ENCODE assay signal across 15 cellular contexts in the genomic region with DNA sequence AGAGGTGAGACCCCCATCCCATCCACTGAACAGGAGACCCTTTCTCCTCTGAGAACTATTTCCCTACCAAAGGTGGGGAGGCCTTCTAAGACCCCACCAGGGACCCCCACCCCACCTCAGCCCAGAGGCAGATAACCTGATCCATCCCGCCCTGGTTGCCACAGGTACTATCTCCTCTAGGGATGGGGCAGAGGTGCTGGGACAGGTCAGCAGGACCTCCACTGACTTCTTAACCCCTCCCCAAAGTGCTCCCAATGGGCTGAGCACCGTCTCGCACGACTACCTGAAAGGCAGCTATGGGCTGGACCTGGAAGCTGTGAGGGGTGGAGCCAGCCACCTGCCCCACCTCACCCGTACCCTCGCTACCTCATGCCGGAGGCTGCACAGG. TPM values are rescaled to one million over a fixed set of nuclear protein-coding genes. Genes with fewer than 3 reads are reported as not detected.
"Had no signal": no experiment of that assay in that cellular context is flagged by ENCODE, and none has a peak within 500 bp of the region (broad histone marks: within the 10 kb centered on the region; RNA-seq: fewer than 3 reads in every experiment).

No MANE protein-coding gene starts in this region.

- ATAC-seq: activated CD8-positive, alpha-beta T cell treated with anti-CD3 and anti-CD28 coated beads for 36 hours; body of pancreas; left lung had no signal

- H3K27ac Mint-ChIP-seq: activated CD8-positive, alpha-beta T cell treated with anti-CD3 and anti-CD28 coated beads for 36 hours; activated T-helper 1 cell treated with anti-CD3 and anti-CD28 coated beads, Interleukin-12 subunit alpha, Interleukin-12 subunit beta, Interleukin-2, Interleukin-4 antibody, amounts not matched to agents 30 ng/mL and 10 ng/mL and 1 ng/mL, durations not matched to agents 14 hours and 24 hours and 36 hours; neural progenitor cell; T-helper 2 cell treated with Interferon-gamma antibody and Interleukin-4, amounts not matched to agents 5 μg/mL and 100 μg/mL, for 36 hours had no signal

- H3K4me3 Mint-ChIP-seq: activated CD8-positive, alpha-beta T cell treated with anti-CD3 and anti-CD28 coated beads for 36 hours; activated T-helper 1 cell treated with anti-CD3 and anti-CD28 coated beads, Interleukin-12 subunit alpha, Interleukin-12 subunit beta, Interleukin-2, Interleukin-4 antibody, amounts not matched to agents 30 ng/mL and 10 ng/mL and 1 ng/mL, durations not matched to agents 14 hours and 24 hours and 36 hours; central memory CD8-positive, alpha-beta T cell; neural progenitor cell; T-helper 2 cell treated with Interferon-gamma antibody and Interleukin-4, amounts not matched to agents 5 μg/mL and 100 μg/mL, for 36 hours had no signal

- H3K9me3 Mint-ChIP-seq: activated CD8-positive, alpha-beta T cell treated with anti-CD3 and anti-CD28 coated beads for 36 hours; activated T-helper 1 cell treated with anti-CD3 and anti-CD28 coated beads, Interleukin-12 subunit alpha, Interleukin-12 subunit beta, Interleukin-2, Interleukin-4 antibody, amounts not matched to agents 30 ng/mL and 10 ng/mL and 1 ng/mL, durations not matched to agents 14 hours and 24 hours and 36 hours; central memory CD8-positive, alpha-beta T cell; neural progenitor cell; T-helper 2 cell treated with Interferon-gamma antibody and Interleukin-4, amounts not matched to agents 5 μg/mL and 100 μg/mL, for 36 hours had no signal

- H3K27me3 Mint-ChIP-seq: activated CD8-positive, alpha-beta T cell treated with anti-CD3 and anti-CD28 coated beads for 36 hours; central memory CD8-positive, alpha-beta T cell had no signal

- DNase-seq: activated CD4-positive, CD25-positive, alpha-beta regulatory T cell treated with anti-CD3 and anti-CD28 coated beads, Interleukin-2, amount 50 U/mL, for 72 hours; activated CD8-positive, alpha-beta T cell treated with anti-CD3 and anti-CD28 coated beads for 36 hours; activated naive CD4-positive, alpha-beta T cell treated with anti-CD3 and anti-CD28 coated beads, Interleukin-2, amount 50 U/mL, for 16 hours; left lung; mesenchymal stem cell; SJCRH30; transverse colon had no signal

RNA-seq across cellular contexts. Expression of a gene that starts 12.2 kb away (rescaled TPM):
- total RNA-seq: activated CD8-positive, alpha-beta T cell treated with anti-CD3 and anti-CD28 coated beads for 36 hours; activated T-helper 1 cell treated with anti-CD3 and anti-CD28 coated beads, Interleukin-12 subunit alpha, Interleukin-12 subunit beta, Interleukin-2, Interleukin-4 antibody, amounts not matched to agents 30 ng/mL and 10 ng/mL and 1 ng/mL, durations not matched to agents 14 hours and 24 hours and 36 hours; dermis blood vessel endothelial cell; fibroblast of villous mesenchyme; SJCRH30 had no signal

RNA-seq across cellular contexts. Expression of a gene that starts 15.1 kb away (rescaled TPM):
- total RNA-seq: activated CD8-positive, alpha-beta T cell treated with anti-CD3 and anti-CD28 coated beads for 36 hours; activated T-helper 1 cell treated with anti-CD3 and anti-CD28 coated beads, Interleukin-12 subunit alpha, Interleukin-12 subunit beta, Interleukin-2, Interleukin-4 antibody, amounts not matched to agents 30 ng/mL and 10 ng/mL and 1 ng/mL, durations not matched to agents 14 hours and 24 hours and 36 hours; body of pancreas; dermis blood vessel endothelial cell; fibroblast of villous mesenchyme; left lung; SJCRH30; skeletal muscle tissue had no signal

RNA-seq across cellular contexts. Expression of a gene that starts 36.9 kb away (rescaled TPM):
- total RNA-seq: activated CD8-positive, alpha-beta T cell treated with anti-CD3 and anti-CD28 coated beads for 36 hours; activated T-helper 1 cell treated with anti-CD3 and anti-CD28 coated beads, Interleukin-12 subunit alpha, Interleukin-12 subunit beta, Interleukin-2, Interleukin-4 antibody, amounts not matched to agents 30 ng/mL and 10 ng/mL and 1 ng/mL, durations not matched to agents 14 hours and 24 hours and 36 hours; fibroblast of villous mesenchyme; transverse colon had no signal
